Comparison of ENCODE assay signal across 1 cellular context in the genomic region with DNA sequence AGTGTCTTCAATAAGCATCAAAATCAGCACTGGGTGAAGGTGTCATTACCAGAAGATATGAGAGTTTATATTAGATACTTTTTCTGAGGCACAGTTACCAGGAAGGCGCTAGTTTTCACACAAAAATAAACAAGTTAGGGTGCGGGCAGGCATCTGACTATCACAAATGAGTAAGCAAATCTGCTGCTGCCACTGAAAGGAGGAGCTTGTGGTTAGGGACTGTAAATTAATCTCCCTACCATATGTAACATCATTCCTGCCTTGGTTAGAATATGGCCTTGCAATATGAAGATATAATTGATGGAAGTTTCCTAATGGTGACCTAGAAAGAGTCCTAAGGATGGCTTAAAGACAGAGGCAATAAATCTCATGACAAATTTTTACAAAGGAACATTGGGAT.
TF ChIP-seq lines count a peak whose summit lies in the region.

No MANE protein-coding gene starts in this region.

TF ChIP-seq in K562, 482 proteins besides CTCF, POLR2A, EP300 and RAD21 (continued from another document and continues in another):
- TF ChIP-seq, protein P1, sequence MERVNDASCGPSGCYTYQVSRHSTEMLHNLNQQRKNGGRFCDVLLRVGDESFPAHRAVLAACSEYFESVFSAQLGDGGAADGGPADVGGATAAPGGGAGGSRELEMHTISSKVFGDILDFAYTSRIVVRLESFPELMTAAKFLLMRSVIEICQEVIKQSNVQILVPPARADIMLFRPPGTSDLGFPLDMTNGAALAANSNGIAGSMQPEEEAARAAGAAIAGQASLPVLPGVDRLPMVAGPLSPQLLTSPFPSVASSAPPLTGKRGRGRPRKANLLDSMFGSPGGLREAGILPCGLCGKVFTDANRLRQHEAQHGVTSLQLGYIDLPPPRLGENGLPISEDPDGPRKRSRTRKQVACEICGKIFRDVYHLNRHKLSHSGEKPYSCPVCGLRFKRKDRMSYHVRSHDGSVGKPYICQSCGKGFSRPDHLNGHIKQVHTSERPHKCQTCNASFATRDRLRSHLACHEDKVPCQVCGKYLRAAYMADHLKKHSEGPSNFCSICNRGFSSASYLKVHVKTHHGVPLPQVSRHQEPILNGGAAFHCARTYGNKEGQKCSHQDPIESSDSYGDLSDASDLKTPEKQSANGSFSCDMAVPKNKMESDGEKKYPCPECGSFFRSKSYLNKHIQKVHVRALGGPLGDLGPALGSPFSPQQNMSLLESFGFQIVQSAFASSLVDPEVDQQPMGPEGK (CRISPR knock-in tag; IDR thresholded peaks at IDR 0.05; ENCODE audit: borderline replicate concordance): no peak
- TF ChIP-seq KAT2B (IDR thresholded peaks at IDR 0.05; ENCODE audit: low read depth, low read length) (no peak), ETV6 (IDR thresholded peaks at IDR 0.05; ENCODE audit: borderline replicate concordance in 1 of 2, low read depth in 2 of 2, low read length in 1 of 2) (no peak), ETV6 (CRISPR knock-in tag; IDR thresholded peaks at IDR 0.05; ENCODE audit: borderline replicate concordance) (no peak), ZNF165 (CRISPR knock-in tag; IDR thresholded peaks at IDR 0.05; ENCODE audit: borderline replicate concordance) (no peak), HNRNPH1 (optimal IDR thresholded peaks at IDR 0.05; ENCODE audit: low read depth, low read length) (no peak), BHLHE40 (IDR thresholded peaks at IDR 0.05; ENCODE audit: low read length) (peak; percentile 23; the same call in 1 of the 2 replicates), MAZ (CRISPR knock-in tag; conservative IDR thresholded peaks at IDR 0.05 in 1 of 2, IDR thresholded peaks at IDR 0.05 in 1 of 2) (no peak), NBN (IDR thresholded peaks at IDR 0.05; ENCODE audit: low read depth) (no peak), ZNF764 (CRISPR knock-in tag; IDR thresholded peaks at IDR 0.05; ENCODE audit: low read depth) (no peak), ESRRA (IDR thresholded peaks at IDR 0.05; ENCODE audit: borderline replicate concordance, low read depth) (peak; percentile 85; the same call in 1 of the 2 replicates), ZNF146 (CRISPR knock-in tag; IDR thresholded peaks at IDR 0.05; ENCODE audit: unreplicated experiment) (no peak), SAFB2 (IDR thresholded peaks at IDR 0.05; ENCODE audit: borderline replicate concordance, low read depth, low read length, severe bottlenecking) (no peak), NR3C1 (CRISPR knock-in tag; IDR thresholded peaks at IDR 0.05) (no peak), DACH1 (IDR thresholded peaks at IDR 0.05; ENCODE audit: partially characterized antibody) (no peak), STAT5A (IDR thresholded peaks at IDR 0.05; ENCODE audit: borderline replicate concordance, low read length) (peak; percentile 42; the same call in 1 of the 2 replicates), ATF1 (CRISPR knock-in tag; IDR thresholded peaks at IDR 0.05) (no peak), ATF1 (tag; IDR thresholded peaks at IDR 0.05) (no peak), SMAD4 (CRISPR knock-in tag; conservative IDR thresholded peaks at IDR 0.05) (no peak), FOXA3 (CRISPR knock-in tag; conservative IDR thresholded peaks at IDR 0.05 in 1 of 2, IDR thresholded peaks at IDR 0.05 in 1 of 2) (no peak), RCOR1 (IDR thresholded peaks at IDR 0.05; ENCODE audit: borderline replicate concordance in 1 of 2, low read depth in 2 of 2, low read length in 2 of 2) (peak in 1 of 2 experiments; percentile 72; a peak in 2 of 4 replicates), KDM1A (IDR thresholded peaks at IDR 0.05) (peak; percentile 44 to 57), KDM2B (CRISPR knock-in tag; IDR thresholded peaks at IDR 0.05) (no peak), MAFF (IDR thresholded peaks at IDR 0.05; ENCODE audit: low read length) (peak; percentile 90), ZFP1 (CRISPR knock-in tag; IDR thresholded peaks at IDR 0.05) (no peak), SRSF3 (IDR thresholded peaks at IDR 0.05; ENCODE audit: insufficient read depth, low read length) (no peak), ZNF12 (CRISPR knock-in tag; IDR thresholded peaks at IDR 0.05) (no peak), CBX8 (IDR thresholded peaks at IDR 0.05; ENCODE audit: borderline replicate concordance, extremely low read depth, low read depth, low read length, poor library complexity, severe bottlenecking) (no peak), RBFOX2 (IDR thresholded peaks at IDR 0.05; ENCODE audit: low read depth, low read length) (no peak), ZKSCAN8 (CRISPR knock-in tag; IDR thresholded peaks at IDR 0.05) (no peak), ZBTB1 (CRISPR knock-in tag; IDR thresholded peaks at IDR 0.05; ENCODE audit: borderline replicate concordance, low read depth) (no peak), RB1 (IDR thresholded peaks at IDR 0.05; ENCODE audit: low read depth) (no peak), ZNF24 (IDR thresholded peaks at IDR 0.05) (no peak), ESRRB (CRISPR knock-in tag; IDR thresholded peaks at IDR 0.05; ENCODE audit: borderline replicate concordance) (no peak), ZNF589 (CRISPR knock-in tag; IDR thresholded peaks at IDR 0.05; ENCODE audit: low read depth) (no peak), KDM4B (IDR thresholded peaks at IDR 0.05; ENCODE audit: borderline replicate concordance in 2 of 2, low read depth in 1 of 2) (no peak), CBFA2T2 (conservative IDR thresholded peaks at IDR 0.05) (peak; percentile 41)
- TF ChIP-seq, protein P2, sequence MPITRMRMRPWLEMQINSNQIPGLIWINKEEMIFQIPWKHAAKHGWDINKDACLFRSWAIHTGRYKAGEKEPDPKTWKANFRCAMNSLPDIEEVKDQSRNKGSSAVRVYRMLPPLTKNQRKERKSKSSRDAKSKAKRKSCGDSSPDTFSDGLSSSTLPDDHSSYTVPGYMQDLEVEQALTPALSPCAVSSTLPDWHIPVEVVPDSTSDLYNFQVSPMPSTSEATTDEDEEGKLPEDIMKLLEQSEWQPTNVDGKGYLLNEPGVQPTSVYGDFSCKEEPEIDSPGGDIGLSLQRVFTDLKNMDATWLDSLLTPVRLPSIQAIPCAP (CRISPR knock-in tag; IDR thresholded peaks at IDR 0.05; ENCODE audit: borderline replicate concordance): no peak
- TF ChIP-seq, protein P3, sequence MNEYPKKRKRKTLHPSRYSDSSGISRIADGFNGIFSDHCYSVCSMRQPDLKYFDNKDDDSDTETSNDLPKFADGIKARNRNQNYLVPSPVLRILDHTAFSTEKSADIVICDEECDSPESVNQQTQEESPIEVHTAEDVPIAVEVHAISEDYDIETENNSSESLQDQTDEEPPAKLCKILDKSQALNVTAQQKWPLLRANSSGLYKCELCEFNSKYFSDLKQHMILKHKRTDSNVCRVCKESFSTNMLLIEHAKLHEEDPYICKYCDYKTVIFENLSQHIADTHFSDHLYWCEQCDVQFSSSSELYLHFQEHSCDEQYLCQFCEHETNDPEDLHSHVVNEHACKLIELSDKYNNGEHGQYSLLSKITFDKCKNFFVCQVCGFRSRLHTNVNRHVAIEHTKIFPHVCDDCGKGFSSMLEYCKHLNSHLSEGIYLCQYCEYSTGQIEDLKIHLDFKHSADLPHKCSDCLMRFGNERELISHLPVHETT (CRISPR knock-in tag; conservative IDR thresholded peaks at IDR 0.05 in 1 of 2, IDR thresholded peaks at IDR 0.05 in 1 of 2): peak in 1 of 2 experiments; percentile 38; a peak in 2 of 4 replicates
- TF ChIP-seq, protein P4, sequence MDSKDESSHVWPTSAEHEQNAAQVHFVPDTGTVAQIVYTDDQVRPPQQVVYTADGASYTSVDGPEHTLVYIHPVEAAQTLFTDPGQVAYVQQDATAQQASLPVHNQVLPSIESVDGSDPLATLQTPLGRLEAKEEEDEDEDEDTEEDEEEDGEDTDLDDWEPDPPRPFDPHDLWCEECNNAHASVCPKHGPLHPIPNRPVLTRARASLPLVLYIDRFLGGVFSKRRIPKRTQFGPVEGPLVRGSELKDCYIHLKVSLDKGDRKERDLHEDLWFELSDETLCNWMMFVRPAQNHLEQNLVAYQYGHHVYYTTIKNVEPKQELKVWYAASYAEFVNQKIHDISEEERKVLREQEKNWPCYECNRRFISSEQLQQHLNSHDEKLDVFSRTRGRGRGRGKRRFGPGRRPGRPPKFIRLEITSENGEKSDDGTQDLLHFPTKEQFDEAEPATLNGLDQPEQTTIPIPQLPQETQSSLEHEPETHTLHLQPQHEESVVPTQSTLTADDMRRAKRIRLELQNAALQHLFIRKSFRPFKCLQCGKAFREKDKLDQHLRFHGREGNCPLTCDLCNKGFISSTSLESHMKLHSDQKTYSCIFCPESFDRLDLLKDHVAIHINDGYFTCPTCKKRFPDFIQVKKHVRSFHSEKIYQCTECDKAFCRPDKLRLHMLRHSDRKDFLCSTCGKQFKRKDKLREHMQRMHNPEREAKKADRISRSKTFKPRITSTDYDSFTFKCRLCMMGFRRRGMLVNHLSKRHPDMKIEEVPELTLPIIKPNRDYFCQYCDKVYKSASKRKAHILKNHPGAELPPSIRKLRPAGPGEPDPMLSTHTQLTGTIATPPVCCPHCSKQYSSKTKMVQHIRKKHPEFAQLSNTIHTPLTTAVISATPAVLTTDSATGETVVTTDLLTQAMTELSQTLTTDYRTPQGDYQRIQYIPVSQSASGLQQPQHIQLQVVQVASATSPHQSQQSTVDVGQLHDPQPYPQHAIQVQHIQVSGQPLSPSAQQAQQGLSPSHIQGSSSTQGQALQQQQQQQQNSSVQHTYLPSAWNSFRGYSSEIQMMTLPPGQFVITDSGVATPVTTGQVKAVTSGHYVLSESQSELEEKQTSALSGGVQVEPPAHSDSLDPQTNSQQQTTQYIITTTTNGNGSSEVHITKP (IDR thresholded peaks at IDR 0.05; ENCODE audit: partially characterized antibody): no peak
- TF ChIP-seq, protein P5, sequence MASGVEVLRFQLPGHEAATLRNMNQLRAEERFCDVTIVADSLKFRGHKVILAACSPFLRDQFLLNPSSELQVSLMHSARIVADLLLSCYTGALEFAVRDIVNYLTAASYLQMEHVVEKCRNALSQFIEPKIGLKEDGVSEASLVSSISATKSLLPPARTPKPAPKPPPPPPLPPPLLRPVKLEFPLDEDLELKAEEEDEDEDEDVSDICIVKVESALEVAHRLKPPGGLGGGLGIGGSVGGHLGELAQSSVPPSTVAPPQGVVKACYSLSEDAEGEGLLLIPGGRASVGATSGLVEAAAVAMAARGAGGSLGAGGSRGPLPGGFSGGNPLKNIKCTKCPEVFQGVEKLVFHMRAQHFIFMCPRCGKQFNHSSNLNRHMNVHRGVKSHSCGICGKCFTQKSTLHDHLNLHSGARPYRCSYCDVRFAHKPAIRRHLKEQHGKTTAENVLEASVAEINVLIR (CRISPR knock-in tag; IDR thresholded peaks at IDR 0.05): no peak
- TF ChIP-seq, protein P6, sequence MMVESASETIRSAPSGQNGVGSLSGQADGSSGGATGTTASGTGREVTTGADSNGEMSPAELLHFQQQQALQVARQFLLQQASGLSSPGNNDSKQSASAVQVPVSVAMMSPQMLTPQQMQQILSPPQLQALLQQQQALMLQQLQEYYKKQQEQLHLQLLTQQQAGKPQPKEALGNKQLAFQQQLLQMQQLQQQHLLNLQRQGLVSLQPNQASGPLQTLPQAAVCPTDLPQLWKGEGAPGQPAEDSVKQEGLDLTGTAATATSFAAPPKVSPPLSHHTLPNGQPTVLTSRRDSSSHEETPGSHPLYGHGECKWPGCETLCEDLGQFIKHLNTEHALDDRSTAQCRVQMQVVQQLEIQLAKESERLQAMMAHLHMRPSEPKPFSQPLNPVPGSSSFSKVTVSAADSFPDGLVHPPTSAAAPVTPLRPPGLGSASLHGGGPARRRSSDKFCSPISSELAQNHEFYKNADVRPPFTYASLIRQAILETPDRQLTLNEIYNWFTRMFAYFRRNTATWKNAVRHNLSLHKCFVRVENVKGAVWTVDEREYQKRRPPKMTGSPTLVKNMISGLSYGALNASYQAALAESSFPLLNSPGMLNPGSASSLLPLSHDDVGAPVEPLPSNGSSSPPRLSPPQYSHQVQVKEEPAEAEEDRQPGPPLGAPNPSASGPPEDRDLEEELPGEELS (CRISPR knock-in tag; IDR thresholded peaks at IDR 0.05; ENCODE audit: borderline replicate concordance): no peak
- TF ChIP-seq, protein P7, sequence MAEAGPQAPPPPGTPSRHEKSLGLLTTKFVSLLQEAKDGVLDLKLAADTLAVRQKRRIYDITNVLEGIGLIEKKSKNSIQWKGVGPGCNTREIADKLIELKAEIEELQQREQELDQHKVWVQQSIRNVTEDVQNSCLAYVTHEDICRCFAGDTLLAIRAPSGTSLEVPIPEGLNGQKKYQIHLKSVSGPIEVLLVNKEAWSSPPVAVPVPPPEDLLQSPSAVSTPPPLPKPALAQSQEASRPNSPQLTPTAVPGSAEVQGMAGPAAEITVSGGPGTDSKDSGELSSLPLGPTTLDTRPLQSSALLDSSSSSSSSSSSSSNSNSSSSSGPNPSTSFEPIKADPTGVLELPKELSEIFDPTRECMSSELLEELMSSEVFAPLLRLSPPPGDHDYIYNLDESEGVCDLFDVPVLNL (CRISPR knock-in tag; IDR thresholded peaks at IDR 0.05; ENCODE audit: low read depth): no peak
- TF ChIP-seq, protein P8, sequence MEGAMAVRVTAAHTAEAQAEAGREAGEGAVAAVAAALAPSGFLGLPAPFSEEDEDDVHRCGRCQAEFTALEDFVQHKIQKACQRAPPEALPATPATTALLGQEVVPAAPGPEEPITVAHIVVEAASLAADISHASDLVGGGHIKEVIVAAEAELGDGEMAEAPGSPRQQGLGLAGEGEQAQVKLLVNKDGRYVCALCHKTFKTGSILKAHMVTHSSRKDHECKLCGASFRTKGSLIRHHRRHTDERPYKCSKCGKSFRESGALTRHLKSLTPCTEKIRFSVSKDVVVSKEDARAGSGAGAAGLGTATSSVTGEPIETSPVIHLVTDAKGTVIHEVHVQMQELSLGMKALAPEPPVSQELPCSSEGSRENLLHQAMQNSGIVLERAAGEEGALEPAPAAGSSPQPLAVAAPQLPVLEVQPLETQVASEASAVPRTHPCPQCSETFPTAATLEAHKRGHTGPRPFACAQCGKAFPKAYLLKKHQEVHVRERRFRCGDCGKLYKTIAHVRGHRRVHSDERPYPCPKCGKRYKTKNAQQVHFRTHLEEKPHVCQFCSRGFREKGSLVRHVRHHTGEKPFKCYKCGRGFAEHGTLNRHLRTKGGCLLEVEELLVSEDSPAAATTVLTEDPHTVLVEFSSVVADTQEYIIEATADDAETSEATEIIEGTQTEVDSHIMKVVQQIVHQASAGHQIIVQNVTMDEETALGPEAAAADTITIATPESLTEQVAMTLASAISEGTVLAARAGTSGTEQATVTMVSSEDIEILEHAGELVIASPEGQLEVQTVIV (CRISPR knock-in tag; IDR thresholded peaks at IDR 0.05; ENCODE audit: borderline replicate concordance): no peak
- TF ChIP-seq, protein P9, sequence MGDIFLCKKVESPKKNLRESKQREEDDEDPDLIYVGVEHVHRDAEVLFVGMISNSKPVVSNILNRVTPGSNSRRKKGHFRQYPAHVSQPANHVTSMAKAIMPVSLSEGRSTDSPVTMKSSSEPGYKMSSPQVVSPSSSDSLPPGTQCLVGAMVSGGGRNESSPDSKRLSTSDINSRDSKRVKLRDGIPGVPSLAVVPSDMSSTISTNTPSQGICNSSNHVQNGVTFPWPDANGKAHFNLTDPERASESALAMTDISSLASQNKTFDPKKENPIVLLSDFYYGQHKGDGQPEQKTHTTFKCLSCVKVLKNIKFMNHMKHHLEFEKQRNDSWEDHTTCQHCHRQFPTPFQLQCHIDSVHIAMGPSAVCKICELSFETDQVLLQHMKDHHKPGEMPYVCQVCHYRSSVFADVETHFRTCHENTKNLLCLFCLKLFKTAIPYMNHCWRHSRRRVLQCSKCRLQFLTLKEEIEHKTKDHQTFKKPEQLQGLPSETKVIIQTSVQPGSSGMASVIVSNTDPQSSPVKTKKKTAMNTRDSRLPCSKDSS (IDR thresholded peaks at IDR 0.05; ENCODE audit: low read depth, partially characterized antibody): no peak
